1 cellular context compared by ENCODE assay signal in the genomic region with DNA sequence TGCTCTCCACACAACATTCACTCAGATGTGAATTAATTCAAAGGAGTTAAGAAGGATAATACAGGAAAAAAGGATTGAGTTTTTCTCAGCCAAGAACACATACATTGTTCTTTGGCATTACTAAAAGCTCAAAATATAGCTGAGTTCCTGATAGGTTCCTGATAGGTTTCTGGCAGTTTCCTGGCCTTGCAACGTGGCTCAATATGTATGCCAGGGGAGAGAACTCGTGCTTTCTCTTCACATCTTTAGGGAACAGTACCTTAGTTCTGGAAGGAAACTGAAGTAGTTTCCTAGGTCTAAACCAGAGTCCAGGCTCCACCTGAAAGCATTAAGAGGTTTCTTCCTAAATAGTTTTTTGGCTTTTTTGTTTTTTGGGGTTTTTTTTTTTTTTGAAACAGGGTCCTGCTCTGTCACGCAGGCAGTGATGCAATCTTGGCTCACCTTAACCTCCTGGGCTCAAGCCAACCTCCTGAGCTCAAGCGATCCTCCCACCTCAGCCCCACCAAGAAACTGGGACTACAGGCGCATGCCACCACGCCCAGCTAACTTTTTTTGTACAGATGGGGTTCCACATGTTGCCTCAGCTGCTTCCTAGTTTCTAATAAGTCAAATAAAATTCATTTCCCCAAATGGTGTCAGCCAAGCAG.
TF ChIP-seq lines count a peak whose summit lies in the region.

No MANE protein-coding gene starts in this region.

TF ChIP-seq in K562, 482 proteins besides CTCF, POLR2A, EP300 and RAD21 (continues in another document):
- no peak for TF ChIP-seq PURB (CRISPR knock-in tag; IDR thresholded peaks at IDR 0.05; ENCODE audit: low read depth)
- TF ChIP-seq BHLHE40 (IDR thresholded peaks at IDR 0.05; ENCODE audit: low read length) = no peak
- TF ChIP-seq PCBP2 (IDR thresholded peaks at IDR 0.05; ENCODE audit: low read depth, low read length, poor library complexity, severe bottlenecking) = no peak
- no peak for TF ChIP-seq MXI1 (IDR thresholded peaks at IDR 0.05; ENCODE audit: low read depth, low read length)
- TF ChIP-seq DPF2 (IDR thresholded peaks at IDR 0.05) = peak; percentile 78
- no peak for TF ChIP-seq SMAD2 (IDR thresholded peaks at IDR 0.05; ENCODE audit: low read depth, low read length)
- peak; percentile 38; the same call in 1 of the 2 replicates for TF ChIP-seq HDAC2 (IDR thresholded peaks at IDR 0.05)
- no peak for TF ChIP-seq TAF9B (IDR thresholded peaks at IDR 0.05; ENCODE audit: partially characterized antibody)
- TF ChIP-seq, protein P1, sequence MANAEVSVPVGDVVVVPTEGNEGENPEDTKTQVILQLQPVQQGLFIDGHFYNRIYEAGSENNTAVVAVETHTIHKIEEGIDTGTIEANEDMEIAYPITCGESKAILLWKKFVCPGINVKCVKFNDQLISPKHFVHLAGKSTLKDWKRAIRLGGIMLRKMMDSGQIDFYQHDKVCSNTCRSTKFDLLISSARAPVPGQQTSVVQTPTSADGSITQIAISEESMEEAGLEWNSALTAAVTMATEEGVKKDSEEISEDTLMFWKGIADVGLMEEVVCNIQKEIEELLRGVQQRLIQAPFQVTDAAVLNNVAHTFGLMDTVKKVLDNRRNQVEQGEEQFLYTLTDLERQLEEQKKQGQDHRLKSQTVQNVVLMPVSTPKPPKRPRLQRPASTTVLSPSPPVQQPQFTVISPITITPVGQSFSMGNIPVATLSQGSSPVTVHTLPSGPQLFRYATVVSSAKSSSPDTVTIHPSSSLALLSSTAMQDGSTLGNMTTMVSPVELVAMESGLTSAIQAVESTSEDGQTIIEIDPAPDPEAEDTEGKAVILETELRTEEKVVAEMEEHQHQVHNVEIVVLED (CRISPR knock-in tag; IDR thresholded peaks at IDR 0.05) = no peak
- peak; percentile 8; the same call in 1 of the 2 replicates for TF ChIP-seq BCOR (IDR thresholded peaks at IDR 0.05)
- TF ChIP-seq SMAD4 (CRISPR knock-in tag; conservative IDR thresholded peaks at IDR 0.05) = peak; percentile 46
- no peak for TF ChIP-seq HMGN3 (IDR thresholded peaks at IDR 0.05; ENCODE audit: borderline replicate concordance, extremely low read depth, insufficient read length, low read depth, low read length)
- 0 out of 2 replicates have a peak, but pooled peaks have one; percentile 39 for TF ChIP-seq DMBX1 (CRISPR knock-in tag; IDR thresholded peaks at IDR 0.05; ENCODE audit: borderline replicate concordance)
- TF ChIP-seq TSC22D4 (tag; IDR thresholded peaks at IDR 0.05) = no peak
- TF ChIP-seq SETDB1 (IDR thresholded peaks at IDR 0.05; ENCODE audit: low read length) = no peak
- peak; percentile 19; the same call in 1 of the 2 replicates for TF ChIP-seq SMARCC2 (IDR thresholded peaks at IDR 0.05; ENCODE audit: low read depth)
- no peak for TF ChIP-seq TOE1 (IDR thresholded peaks at IDR 0.05; ENCODE audit: borderline replicate concordance)
- TF ChIP-seq TOE1 (CRISPR knock-in tag; IDR thresholded peaks at IDR 0.05; ENCODE audit: borderline replicate concordance, low read depth) = no peak
- TF ChIP-seq ZNF830 (CRISPR knock-in tag; IDR thresholded peaks at IDR 0.05) = no peak
- TF ChIP-seq SIN3A (IDR thresholded peaks at IDR 0.05; ENCODE audit: borderline replicate concordance in 2 of 2, control insufficient read depth in 1 of 2, low read depth in 2 of 2, low read length in 2 of 2) = 0 out of 4 replicates have a peak, but pooled peaks of 1 of the 2 experiments have one; percentile 10
- TF ChIP-seq SMARCA4 (IDR thresholded peaks at IDR 0.05) = peak; percentile 66; the same call in 1 of the 2 replicates
- no peak for TF ChIP-seq ETV5 (CRISPR knock-in tag; IDR thresholded peaks at IDR 0.05; ENCODE audit: low read depth)
- TF ChIP-seq ZNF384 (IDR thresholded peaks at IDR 0.05; ENCODE audit: low read depth, low read length) = peak; percentile 80
- TF ChIP-seq PRPF4 (IDR thresholded peaks at IDR 0.05; ENCODE audit: insufficient read depth, low read depth, low read length, poor library complexity, severe bottlenecking) = no peak
- peak; percentile 82; the same call in 1 of the 2 replicates for TF ChIP-seq ATF7 (IDR thresholded peaks at IDR 0.05)
- no peak for TF ChIP-seq ZNF77 (CRISPR knock-in tag; IDR thresholded peaks at IDR 0.05)
- no peak for TF ChIP-seq RBBP5 (IDR thresholded peaks at IDR 0.05; ENCODE audit: borderline replicate concordance, insufficient read depth, low read length, poor library complexity, severe bottlenecking)
- TF ChIP-seq TEAD4 (IDR thresholded peaks at IDR 0.05; ENCODE audit: low read length) = no peak
- no peak for TF ChIP-seq TEAD4 (CRISPR knock-in tag; IDR thresholded peaks at IDR 0.05; ENCODE audit: borderline replicate concordance)
- no peak for TF ChIP-seq BRCA1 (IDR thresholded peaks at IDR 0.05)
- TF ChIP-seq BRCA1 (CRISPR knock-in tag; IDR thresholded peaks at IDR 0.05) = no peak
- TF ChIP-seq MIER1 (IDR thresholded peaks at IDR 0.05; ENCODE audit: low read depth) = no peak
- TF ChIP-seq, protein P2, sequence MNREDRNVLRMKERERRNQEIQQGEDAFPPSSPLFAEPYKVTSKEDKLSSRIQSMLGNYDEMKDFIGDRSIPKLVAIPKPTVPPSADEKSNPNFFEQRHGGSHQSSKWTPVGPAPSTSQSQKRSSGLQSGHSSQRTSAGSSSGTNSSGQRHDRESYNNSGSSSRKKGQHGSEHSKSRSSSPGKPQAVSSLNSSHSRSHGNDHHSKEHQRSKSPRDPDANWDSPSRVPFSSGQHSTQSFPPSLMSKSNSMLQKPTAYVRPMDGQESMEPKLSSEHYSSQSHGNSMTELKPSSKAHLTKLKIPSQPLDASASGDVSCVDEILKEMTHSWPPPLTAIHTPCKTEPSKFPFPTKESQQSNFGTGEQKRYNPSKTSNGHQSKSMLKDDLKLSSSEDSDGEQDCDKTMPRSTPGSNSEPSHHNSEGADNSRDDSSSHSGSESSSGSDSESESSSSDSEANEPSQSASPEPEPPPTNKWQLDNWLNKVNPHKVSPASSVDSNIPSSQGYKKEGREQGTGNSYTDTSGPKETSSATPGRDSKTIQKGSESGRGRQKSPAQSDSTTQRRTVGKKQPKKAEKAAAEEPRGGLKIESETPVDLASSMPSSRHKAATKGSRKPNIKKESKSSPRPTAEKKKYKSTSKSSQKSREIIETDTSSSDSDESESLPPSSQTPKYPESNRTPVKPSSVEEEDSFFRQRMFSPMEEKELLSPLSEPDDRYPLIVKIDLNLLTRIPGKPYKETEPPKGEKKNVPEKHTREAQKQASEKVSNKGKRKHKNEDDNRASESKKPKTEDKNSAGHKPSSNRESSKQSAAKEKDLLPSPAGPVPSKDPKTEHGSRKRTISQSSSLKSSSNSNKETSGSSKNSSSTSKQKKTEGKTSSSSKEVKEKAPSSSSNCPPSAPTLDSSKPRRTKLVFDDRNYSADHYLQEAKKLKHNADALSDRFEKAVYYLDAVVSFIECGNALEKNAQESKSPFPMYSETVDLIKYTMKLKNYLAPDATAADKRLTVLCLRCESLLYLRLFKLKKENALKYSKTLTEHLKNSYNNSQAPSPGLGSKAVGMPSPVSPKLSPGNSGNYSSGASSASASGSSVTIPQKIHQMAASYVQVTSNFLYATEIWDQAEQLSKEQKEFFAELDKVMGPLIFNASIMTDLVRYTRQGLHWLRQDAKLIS (CRISPR knock-in tag; IDR thresholded peaks at IDR 0.05) = no peak
- TF ChIP-seq PKNOX1 (IDR thresholded peaks at IDR 0.05) = no peak
- no peak for TF ChIP-seq ZNF263 (CRISPR knock-in tag; IDR thresholded peaks at IDR 0.05; ENCODE audit: borderline replicate concordance)
- TF ChIP-seq GATA2 (CRISPR knock-in tag; IDR thresholded peaks at IDR 0.05) = no peak
- no peak for TF ChIP-seq PHTF2 (CRISPR knock-in tag; IDR thresholded peaks at IDR 0.05)
- TF ChIP-seq CREBBP (IDR thresholded peaks at IDR 0.05; ENCODE audit: low read depth, low read length) = no peak
- TF ChIP-seq, protein P3, sequence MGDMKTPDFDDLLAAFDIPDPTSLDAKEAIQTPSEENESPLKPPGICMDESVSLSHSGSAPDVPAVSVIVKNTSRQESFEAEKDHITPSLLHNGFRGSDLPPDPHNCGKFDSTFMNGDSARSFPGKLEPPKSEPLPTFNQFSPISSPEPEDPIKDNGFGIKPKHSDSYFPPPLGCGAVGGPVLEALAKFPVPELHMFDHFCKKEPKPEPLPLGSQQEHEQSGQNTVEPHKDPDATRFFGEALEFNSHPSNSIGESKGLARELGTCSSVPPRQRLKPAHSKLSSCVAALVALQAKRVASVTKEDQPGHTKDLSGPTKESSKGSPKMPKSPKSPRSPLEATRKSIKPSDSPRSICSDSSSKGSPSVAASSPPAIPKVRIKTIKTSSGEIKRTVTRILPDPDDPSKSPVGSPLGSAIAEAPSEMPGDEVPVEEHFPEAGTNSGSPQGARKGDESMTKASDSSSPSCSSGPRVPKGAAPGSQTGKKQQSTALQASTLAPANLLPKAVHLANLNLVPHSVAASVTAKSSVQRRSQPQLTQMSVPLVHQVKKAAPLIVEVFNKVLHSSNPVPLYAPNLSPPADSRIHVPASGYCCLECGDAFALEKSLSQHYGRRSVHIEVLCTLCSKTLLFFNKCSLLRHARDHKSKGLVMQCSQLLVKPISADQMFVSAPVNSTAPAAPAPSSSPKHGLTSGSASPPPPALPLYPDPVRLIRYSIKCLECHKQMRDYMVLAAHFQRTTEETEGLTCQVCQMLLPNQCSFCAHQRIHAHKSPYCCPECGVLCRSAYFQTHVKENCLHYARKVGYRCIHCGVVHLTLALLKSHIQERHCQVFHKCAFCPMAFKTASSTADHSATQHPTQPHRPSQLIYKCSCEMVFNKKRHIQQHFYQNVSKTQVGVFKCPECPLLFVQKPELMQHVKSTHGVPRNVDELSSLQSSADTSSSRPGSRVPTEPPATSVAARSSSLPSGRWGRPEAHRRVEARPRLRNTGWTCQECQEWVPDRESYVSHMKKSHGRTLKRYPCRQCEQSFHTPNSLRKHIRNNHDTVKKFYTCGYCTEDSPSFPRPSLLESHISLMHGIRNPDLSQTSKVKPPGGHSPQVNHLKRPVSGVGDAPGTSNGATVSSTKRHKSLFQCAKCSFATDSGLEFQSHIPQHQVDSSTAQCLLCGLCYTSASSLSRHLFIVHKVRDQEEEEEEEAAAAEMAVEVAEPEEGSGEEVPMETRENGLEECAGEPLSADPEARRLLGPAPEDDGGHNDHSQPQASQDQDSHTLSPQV (IDR thresholded peaks at IDR 0.05) = no peak
- no peak for TF ChIP-seq ZFP1 (CRISPR knock-in tag; IDR thresholded peaks at IDR 0.05)
- no peak for TF ChIP-seq HNRNPUL1 (IDR thresholded peaks at IDR 0.05; ENCODE audit: low read length)
- TF ChIP-seq ZC3H8 (IDR thresholded peaks at IDR 0.05) = no peak
- TF ChIP-seq KDM1A (IDR thresholded peaks at IDR 0.05) = no peak
- TF ChIP-seq, protein P4, sequence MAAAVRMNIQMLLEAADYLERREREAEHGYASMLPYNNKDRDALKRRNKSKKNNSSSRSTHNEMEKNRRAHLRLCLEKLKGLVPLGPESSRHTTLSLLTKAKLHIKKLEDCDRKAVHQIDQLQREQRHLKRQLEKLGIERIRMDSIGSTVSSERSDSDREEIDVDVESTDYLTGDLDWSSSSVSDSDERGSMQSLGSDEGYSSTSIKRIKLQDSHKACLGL (CRISPR knock-in tag; IDR thresholded peaks at IDR 0.05; ENCODE audit: borderline replicate concordance, poor library complexity, severe bottlenecking) = no peak
- no peak for TF ChIP-seq ZNF655 (CRISPR knock-in tag; IDR thresholded peaks at IDR 0.05)
- TF ChIP-seq, protein P5, sequence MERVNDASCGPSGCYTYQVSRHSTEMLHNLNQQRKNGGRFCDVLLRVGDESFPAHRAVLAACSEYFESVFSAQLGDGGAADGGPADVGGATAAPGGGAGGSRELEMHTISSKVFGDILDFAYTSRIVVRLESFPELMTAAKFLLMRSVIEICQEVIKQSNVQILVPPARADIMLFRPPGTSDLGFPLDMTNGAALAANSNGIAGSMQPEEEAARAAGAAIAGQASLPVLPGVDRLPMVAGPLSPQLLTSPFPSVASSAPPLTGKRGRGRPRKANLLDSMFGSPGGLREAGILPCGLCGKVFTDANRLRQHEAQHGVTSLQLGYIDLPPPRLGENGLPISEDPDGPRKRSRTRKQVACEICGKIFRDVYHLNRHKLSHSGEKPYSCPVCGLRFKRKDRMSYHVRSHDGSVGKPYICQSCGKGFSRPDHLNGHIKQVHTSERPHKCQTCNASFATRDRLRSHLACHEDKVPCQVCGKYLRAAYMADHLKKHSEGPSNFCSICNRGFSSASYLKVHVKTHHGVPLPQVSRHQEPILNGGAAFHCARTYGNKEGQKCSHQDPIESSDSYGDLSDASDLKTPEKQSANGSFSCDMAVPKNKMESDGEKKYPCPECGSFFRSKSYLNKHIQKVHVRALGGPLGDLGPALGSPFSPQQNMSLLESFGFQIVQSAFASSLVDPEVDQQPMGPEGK (CRISPR knock-in tag; IDR thresholded peaks at IDR 0.05; ENCODE audit: borderline replicate concordance) = no peak
- no peak for TF ChIP-seq ZNF212 (CRISPR knock-in tag; IDR thresholded peaks at IDR 0.05)
